In the genomic region with DNA sequence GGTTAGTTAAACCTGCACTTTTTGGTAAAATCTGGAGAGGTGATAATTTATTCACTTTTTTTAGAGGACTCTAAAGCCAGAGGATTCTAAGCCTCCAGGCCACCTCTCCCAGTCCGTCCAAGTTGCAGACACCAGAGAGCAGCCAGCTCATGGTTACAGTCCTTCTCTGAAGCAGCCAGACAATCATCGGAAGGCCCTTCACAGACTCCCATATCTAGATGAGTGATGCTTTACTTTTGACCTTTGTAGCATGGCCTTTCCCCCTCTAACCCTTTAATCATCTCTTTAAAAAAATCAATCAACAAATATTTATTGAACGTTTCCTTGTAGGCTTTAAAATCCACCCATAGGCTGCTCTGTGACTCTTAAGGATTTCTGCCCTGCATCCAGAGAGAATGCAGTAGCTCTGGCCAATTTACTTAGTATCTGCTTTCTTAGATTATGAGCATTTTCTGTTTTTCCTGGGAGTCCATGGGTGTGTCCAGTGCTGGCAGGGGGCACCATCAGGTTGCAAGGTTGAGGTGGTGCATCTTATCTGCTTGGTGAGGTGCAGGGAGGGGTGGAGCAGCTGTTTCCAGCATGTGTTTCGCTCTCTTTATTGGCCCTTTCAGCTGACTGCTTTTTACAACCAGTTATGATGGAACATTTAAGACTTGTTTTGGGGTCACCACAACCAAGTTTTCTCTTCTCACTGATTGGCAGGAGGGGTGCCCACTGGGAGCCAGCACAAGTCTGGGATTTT, we compare ENCODE assay signal across 1 cellular context.
TF ChIP-seq lines count a peak whose summit lies in the region.

No MANE protein-coding gene starts in this region.

TF ChIP-seq in K562, 482 proteins besides CTCF, POLR2A, EP300 and RAD21 (continued from another document):
- TF ChIP-seq, protein P1, sequence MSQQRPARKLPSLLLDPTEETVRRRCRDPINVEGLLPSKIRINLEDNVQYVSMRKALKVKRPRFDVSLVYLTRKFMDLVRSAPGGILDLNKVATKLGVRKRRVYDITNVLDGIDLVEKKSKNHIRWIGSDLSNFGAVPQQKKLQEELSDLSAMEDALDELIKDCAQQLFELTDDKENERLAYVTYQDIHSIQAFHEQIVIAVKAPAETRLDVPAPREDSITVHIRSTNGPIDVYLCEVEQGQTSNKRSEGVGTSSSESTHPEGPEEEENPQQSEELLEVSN (IDR thresholded peaks at IDR 0.05; ENCODE audit: borderline replicate concordance in 1 of 2, extremely low read depth in 1 of 2, insufficient read depth in 1 of 2, insufficient read length in 1 of 2, low read depth in 1 of 2, low read length in 1 of 2, poor library complexity in 1 of 2, severe bottlenecking in 1 of 2): no peak
- TF ChIP-seq ZNF77 (CRISPR knock-in tag; IDR thresholded peaks at IDR 0.05) (no peak), NR3C1 (CRISPR knock-in tag; IDR thresholded peaks at IDR 0.05) (no peak), GMEB1 (CRISPR knock-in tag; IDR thresholded peaks at IDR 0.05) (no peak), ZNF507 (tag; conservative IDR thresholded peaks at IDR 0.05) (no peak), ATF4 (CRISPR knock-in tag; IDR thresholded peaks at IDR 0.05) (no peak), MYBL2 (IDR thresholded peaks at IDR 0.05; ENCODE audit: low read depth) (peak; percentile 28; the same call in 1 of the 2 replicates), MYBL2 (CRISPR knock-in tag; IDR thresholded peaks at IDR 0.05; ENCODE audit: borderline replicate concordance) (no peak), MXI1 (IDR thresholded peaks at IDR 0.05; ENCODE audit: low read depth, low read length) (peak; percentile 53; the same call in 1 of the 2 replicates), ZNF24 (IDR thresholded peaks at IDR 0.05) (no peak), ZNF23 (CRISPR knock-in tag; IDR thresholded peaks at IDR 0.05) (no peak), SRSF9 (IDR thresholded peaks at IDR 0.05; ENCODE audit: borderline replicate concordance, low read depth, low read length) (no peak), ZFP36 (IDR thresholded peaks at IDR 0.05; ENCODE audit: low read depth, low read length, partially characterized antibody) (no peak), MCM2 (IDR thresholded peaks at IDR 0.05; ENCODE audit: low read depth) (no peak), NR4A1 (CRISPR knock-in tag; IDR thresholded peaks at IDR 0.05) (no peak), NR4A1 (tag; IDR thresholded peaks at IDR 0.05) (no peak), SMAD4 (CRISPR knock-in tag; conservative IDR thresholded peaks at IDR 0.05) (0 out of 2 replicates have a peak, but pooled peaks have one; percentile 31), SIRT6 (IDR thresholded peaks at IDR 0.05; ENCODE audit: low read depth, low read length) (no peak), BDP1 (IDR thresholded peaks at IDR 0.05; ENCODE audit: insufficient read depth, insufficient read length) (no peak), SREBF1 (IDR thresholded peaks at IDR 0.05; ENCODE audit: borderline replicate concordance, low read depth, low read length) (no peak), TCF3 (CRISPR knock-in tag; IDR thresholded peaks at IDR 0.05) (no peak; the same call in 1 of the 2 replicates), POLR2AphosphoS2 (IDR thresholded peaks at IDR 0.05; ENCODE audit: low read length) (no peak), NFXL1 (CRISPR knock-in tag; IDR thresholded peaks at IDR 0.05) (no peak), BRD9 (IDR thresholded peaks at IDR 0.05; ENCODE audit: low read depth, partially characterized antibody) (no peak), ARNT (IDR thresholded peaks at IDR 0.05) (no peak), TBL1XR1 (IDR thresholded peaks at IDR 0.05; ENCODE audit: low read length in 2 of 2) (no peak), VEZF1 (CRISPR knock-in tag; IDR thresholded peaks at IDR 0.05) (peak; percentile 32), NKRF (IDR thresholded peaks at IDR 0.05; ENCODE audit: borderline replicate concordance) (0 out of 2 replicates have a peak, but pooled peaks have one; percentile 51), CHCHD3 (CRISPR knock-in tag; IDR thresholded peaks at IDR 0.05) (no peak), TAF1 (IDR thresholded peaks at IDR 0.05; ENCODE audit: control insufficient read depth, extremely low read depth, insufficient read depth, low read length, severe bottlenecking) (no peak), PTRF (tag; IDR thresholded peaks at IDR 0.05) (no peak), NCOA1 (IDR thresholded peaks at IDR 0.05; ENCODE audit: low read depth) (no peak), ETV1 (tag; conservative IDR thresholded peaks at IDR 0.05; ENCODE audit: low read depth) (no peak), ZNF280B (CRISPR knock-in tag; IDR thresholded peaks at IDR 0.05) (no peak), ETS1 (conservative IDR thresholded peaks at IDR 0.05; ENCODE audit: control insufficient read depth, low read depth, low read length) (no peak), MAFF (IDR thresholded peaks at IDR 0.05; ENCODE audit: low read length) (no peak)
- TF ChIP-seq, protein P2, sequence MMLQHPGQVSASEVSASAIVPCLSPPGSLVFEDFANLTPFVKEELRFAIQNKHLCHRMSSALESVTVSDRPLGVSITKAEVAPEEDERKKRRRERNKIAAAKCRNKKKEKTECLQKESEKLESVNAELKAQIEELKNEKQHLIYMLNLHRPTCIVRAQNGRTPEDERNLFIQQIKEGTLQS (IDR thresholded peaks at IDR 0.05): no peak
- TF ChIP-seq, protein P2 (CRISPR knock-in tag; conservative IDR thresholded peaks at IDR 0.05): no peak
- TF ChIP-seq, protein P3, sequence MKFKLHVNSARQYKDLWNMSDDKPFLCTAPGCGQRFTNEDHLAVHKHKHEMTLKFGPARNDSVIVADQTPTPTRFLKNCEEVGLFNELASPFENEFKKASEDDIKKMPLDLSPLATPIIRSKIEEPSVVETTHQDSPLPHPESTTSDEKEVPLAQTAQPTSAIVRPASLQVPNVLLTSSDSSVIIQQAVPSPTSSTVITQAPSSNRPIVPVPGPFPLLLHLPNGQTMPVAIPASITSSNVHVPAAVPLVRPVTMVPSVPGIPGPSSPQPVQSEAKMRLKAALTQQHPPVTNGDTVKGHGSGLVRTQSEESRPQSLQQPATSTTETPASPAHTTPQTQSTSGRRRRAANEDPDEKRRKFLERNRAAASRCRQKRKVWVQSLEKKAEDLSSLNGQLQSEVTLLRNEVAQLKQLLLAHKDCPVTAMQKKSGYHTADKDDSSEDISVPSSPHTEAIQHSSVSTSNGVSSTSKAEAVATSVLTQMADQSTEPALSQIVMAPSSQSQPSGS (CRISPR knock-in tag; IDR thresholded peaks at IDR 0.05): no peak
